ENCODE assay signal across 1 cellular context in the genomic region with DNA sequence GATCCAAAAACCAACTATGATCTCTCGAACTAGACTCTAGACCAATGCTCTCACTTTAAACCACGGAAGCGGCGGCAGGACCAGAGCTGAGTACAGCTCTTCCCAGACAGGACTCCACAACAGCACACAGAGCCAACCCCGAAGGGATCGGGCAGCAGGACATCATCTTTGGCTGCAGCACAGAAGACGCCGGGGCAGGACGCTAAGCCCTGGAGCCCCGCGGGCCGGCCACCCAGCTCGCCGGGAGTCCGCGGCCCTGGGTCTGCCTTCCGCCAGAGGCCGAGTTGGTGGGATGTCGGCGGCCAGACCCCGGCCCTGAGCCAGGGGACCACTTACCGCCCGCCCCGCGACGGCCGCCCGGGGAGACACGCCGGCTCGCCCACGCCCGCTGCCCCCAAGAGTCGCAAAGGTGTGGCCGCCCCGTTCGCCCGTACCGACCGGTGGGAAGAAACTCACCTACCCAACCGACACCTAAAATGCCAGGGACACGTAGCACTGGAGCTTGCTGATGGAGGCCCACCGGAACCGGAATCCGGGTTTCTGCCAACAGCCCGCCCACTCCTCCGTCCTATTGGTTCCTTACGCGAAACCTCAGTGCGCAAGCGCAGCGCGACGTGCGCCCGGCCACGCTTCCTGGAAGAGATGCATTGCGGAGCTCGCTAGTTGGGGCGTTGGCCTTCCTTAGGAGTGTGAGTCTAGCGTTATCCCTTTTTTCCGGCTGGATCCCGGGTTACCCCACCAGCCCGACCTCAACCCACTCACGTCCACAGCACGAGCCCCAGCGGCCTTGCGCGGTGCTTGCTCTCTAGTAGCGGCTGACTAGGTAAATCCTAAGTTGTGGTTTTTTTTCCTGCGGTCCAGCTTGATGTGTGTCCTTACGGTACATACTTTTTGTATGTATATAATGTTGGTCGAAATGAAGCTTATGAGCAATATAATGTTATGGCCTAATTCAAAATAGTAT.
TF ChIP-seq lines count a peak whose summit lies in the region.

A gene (minus strand): TSS at position 510 of the 964 bp plus-strand sequence. CDS start 1,623 bp downstream, outside the sequence.

TF ChIP-seq in K562, 482 proteins besides CTCF, POLR2A, EP300 and RAD21 (continued from another document and continues in another):
- TF ChIP-seq, protein P1, sequence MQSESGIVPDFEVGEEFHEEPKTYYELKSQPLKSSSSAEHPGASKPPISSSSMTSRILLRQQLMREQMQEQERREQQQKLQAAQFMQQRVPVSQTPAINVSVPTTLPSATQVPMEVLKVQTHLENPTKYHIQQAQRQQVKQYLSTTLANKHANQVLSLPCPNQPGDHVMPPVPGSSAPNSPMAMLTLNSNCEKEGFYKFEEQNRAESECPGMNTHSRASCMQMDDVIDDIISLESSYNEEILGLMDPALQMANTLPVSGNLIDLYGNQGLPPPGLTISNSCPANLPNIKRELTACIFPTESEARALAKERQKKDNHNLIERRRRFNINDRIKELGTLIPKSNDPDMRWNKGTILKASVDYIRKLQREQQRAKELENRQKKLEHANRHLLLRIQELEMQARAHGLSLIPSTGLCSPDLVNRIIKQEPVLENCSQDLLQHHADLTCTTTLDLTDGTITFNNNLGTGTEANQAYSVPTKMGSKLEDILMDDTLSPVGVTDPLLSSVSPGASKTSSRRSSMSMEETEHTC (IDR thresholded peaks at IDR 0.05) = no peak
- no peak for TF ChIP-seq MCM5 (IDR thresholded peaks at IDR 0.05; ENCODE audit: low read depth)
- no peak for TF ChIP-seq FOXA3 (CRISPR knock-in tag; conservative IDR thresholded peaks at IDR 0.05 in 1 of 2, IDR thresholded peaks at IDR 0.05 in 1 of 2)
- no peak for TF ChIP-seq PURB (CRISPR knock-in tag; IDR thresholded peaks at IDR 0.05; ENCODE audit: low read depth)
- no peak for TF ChIP-seq TARDBP (IDR thresholded peaks at IDR 0.05)
- TF ChIP-seq, protein P2, sequence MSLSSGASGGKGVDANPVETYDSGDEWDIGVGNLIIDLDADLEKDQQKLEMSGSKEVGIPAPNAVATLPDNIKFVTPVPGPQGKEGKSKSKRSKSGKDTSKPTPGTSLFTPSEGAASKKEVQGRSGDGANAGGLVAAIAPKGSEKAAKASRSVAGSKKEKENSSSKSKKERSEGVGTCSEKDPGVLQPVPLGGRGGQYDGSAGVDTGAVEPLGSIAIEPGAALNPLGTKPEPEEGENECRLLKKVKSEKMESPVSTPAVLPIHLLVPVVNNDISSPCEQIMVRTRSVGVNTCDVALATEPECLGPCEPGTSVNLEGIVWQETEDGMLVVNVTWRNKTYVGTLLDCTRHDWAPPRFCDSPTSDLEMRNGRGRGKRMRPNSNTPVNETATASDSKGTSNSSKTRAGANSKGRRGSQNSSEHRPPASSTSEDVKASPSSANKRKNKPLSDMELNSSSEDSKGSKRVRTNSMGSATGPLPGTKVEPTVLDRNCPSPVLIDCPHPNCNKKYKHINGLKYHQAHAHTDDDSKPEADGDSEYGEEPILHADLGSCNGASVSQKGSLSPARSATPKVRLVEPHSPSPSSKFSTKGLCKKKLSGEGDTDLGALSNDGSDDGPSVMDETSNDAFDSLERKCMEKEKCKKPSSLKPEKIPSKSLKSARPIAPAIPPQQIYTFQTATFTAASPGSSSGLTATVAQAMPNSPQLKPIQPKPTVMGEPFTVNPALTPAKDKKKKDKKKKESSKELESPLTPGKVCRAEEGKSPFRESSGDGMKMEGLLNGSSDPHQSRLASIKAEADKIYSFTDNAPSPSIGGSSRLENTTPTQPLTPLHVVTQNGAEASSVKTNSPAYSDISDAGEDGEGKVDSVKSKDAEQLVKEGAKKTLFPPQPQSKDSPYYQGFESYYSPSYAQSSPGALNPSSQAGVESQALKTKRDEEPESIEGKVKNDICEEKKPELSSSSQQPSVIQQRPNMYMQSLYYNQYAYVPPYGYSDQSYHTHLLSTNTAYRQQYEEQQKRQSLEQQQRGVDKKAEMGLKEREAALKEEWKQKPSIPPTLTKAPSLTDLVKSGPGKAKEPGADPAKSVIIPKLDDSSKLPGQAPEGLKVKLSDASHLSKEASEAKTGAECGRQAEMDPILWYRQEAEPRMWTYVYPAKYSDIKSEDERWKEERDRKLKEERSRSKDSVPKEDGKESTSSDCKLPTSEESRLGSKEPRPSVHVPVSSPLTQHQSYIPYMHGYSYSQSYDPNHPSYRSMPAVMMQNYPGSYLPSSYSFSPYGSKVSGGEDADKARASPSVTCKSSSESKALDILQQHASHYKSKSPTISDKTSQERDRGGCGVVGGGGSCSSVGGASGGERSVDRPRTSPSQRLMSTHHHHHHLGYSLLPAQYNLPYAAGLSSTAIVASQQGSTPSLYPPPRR (CRISPR knock-in tag; IDR thresholded peaks at IDR 0.05; ENCODE audit: borderline replicate concordance) = no peak
- peak in 1 of 2 experiments; percentile 37; a peak in 1 of 4 replicates for TF ChIP-seq RCOR1 (IDR thresholded peaks at IDR 0.05; ENCODE audit: borderline replicate concordance in 1 of 2, low read depth in 2 of 2, low read length in 2 of 2)
- TF ChIP-seq RBM34 (IDR thresholded peaks at IDR 0.05; ENCODE audit: borderline replicate concordance, insufficient read depth, low read length) = no peak
- no peak for TF ChIP-seq SMARCA5 (IDR thresholded peaks at IDR 0.05)
- no peak for TF ChIP-seq HSF4 (CRISPR knock-in tag; IDR thresholded peaks at IDR 0.05; ENCODE audit: borderline replicate concordance)
- no peak for TF ChIP-seq ASH1L (IDR thresholded peaks at IDR 0.05; ENCODE audit: borderline replicate concordance, low read depth, partially characterized antibody)
- TF ChIP-seq, protein P3, sequence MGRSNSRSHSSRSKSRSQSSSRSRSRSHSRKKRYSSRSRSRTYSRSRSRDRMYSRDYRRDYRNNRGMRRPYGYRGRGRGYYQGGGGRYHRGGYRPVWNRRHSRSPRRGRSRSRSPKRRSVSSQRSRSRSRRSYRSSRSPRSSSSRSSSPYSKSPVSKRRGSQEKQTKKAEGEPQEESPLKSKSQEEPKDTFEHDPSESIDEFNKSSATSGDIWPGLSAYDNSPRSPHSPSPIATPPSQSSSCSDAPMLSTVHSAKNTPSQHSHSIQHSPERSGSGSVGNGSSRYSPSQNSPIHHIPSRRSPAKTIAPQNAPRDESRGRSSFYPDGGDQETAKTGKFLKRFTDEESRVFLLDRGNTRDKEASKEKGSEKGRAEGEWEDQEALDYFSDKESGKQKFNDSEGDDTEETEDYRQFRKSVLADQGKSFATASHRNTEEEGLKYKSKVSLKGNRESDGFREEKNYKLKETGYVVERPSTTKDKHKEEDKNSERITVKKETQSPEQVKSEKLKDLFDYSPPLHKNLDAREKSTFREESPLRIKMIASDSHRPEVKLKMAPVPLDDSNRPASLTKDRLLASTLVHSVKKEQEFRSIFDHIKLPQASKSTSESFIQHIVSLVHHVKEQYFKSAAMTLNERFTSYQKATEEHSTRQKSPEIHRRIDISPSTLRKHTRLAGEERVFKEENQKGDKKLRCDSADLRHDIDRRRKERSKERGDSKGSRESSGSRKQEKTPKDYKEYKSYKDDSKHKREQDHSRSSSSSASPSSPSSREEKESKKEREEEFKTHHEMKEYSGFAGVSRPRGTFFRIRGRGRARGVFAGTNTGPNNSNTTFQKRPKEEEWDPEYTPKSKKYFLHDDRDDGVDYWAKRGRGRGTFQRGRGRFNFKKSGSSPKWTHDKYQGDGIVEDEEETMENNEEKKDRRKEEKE (IDR thresholded peaks at IDR 0.05; ENCODE audit: borderline replicate concordance in 1 of 2, control insufficient read depth in 1 of 2, low read depth in 2 of 2, low read length in 1 of 2) = no peak
- no peak; the same call in 1 of the 2 replicates for TF ChIP-seq STAT5A (IDR thresholded peaks at IDR 0.05; ENCODE audit: borderline replicate concordance, low read length)
- TF ChIP-seq NR2C1 (IDR thresholded peaks at IDR 0.05) = no peak
- TF ChIP-seq NR2C1 (tag; IDR thresholded peaks at IDR 0.05) = no peak
- TF ChIP-seq, protein P4, sequence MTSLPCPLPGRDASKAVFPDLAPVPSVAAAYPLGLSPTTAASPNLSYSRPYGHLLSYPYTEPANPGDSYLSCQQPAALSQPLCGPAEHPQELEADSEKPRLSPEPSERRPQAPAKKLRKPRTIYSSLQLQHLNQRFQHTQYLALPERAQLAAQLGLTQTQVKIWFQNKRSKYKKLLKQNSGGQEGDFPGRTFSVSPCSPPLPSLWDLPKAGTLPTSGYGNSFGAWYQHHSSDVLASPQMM (CRISPR knock-in tag; IDR thresholded peaks at IDR 0.05) = no peak
- no peak for TF ChIP-seq HNRNPL (IDR thresholded peaks at IDR 0.05; ENCODE audit: low read depth, low read length)
- TF ChIP-seq ZNF445 (CRISPR knock-in tag; IDR thresholded peaks at IDR 0.05; ENCODE audit: low read depth) = no peak
- no peak for TF ChIP-seq ZNF668 (CRISPR knock-in tag; IDR thresholded peaks at IDR 0.05)
- TF ChIP-seq RAD51 (IDR thresholded peaks at IDR 0.05; ENCODE audit: borderline replicate concordance, low read depth) = no peak
- peak; percentile 24 to 43; a peak in 1 of 4 replicates for TF ChIP-seq MAZ (CRISPR knock-in tag; conservative IDR thresholded peaks at IDR 0.05 in 1 of 2, IDR thresholded peaks at IDR 0.05 in 1 of 2)
- peak; percentile 84 for TF ChIP-seq ELF1 (tag; IDR thresholded peaks at IDR 0.05)
- peak; percentile 53 for TF ChIP-seq EGR1 (conservative IDR thresholded peaks at IDR 0.05)
- TF ChIP-seq SREBF1 (IDR thresholded peaks at IDR 0.05; ENCODE audit: borderline replicate concordance, low read depth, low read length) = no peak
- TF ChIP-seq, protein P5, sequence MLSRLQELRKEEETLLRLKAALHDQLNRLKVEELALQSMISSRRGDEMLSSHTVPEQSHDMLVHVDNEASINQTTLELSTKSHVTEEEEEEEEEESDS (CRISPR knock-in tag; IDR thresholded peaks at IDR 0.05) = no peak
- TF ChIP-seq, protein P6, sequence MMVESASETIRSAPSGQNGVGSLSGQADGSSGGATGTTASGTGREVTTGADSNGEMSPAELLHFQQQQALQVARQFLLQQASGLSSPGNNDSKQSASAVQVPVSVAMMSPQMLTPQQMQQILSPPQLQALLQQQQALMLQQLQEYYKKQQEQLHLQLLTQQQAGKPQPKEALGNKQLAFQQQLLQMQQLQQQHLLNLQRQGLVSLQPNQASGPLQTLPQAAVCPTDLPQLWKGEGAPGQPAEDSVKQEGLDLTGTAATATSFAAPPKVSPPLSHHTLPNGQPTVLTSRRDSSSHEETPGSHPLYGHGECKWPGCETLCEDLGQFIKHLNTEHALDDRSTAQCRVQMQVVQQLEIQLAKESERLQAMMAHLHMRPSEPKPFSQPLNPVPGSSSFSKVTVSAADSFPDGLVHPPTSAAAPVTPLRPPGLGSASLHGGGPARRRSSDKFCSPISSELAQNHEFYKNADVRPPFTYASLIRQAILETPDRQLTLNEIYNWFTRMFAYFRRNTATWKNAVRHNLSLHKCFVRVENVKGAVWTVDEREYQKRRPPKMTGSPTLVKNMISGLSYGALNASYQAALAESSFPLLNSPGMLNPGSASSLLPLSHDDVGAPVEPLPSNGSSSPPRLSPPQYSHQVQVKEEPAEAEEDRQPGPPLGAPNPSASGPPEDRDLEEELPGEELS (CRISPR knock-in tag; IDR thresholded peaks at IDR 0.05; ENCODE audit: borderline replicate concordance) = no peak
- TF ChIP-seq, protein P7, sequence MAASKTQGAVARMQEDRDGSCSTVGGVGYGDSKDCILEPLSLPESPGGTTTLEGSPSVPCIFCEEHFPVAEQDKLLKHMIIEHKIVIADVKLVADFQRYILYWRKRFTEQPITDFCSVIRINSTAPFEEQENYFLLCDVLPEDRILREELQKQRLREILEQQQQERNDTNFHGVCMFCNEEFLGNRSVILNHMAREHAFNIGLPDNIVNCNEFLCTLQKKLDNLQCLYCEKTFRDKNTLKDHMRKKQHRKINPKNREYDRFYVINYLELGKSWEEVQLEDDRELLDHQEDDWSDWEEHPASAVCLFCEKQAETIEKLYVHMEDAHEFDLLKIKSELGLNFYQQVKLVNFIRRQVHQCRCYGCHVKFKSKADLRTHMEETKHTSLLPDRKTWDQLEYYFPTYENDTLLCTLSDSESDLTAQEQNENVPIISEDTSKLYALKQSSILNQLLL (CRISPR knock-in tag; IDR thresholded peaks at IDR 0.05; ENCODE audit: borderline replicate concordance) = no peak
- TF ChIP-seq, protein P8, sequence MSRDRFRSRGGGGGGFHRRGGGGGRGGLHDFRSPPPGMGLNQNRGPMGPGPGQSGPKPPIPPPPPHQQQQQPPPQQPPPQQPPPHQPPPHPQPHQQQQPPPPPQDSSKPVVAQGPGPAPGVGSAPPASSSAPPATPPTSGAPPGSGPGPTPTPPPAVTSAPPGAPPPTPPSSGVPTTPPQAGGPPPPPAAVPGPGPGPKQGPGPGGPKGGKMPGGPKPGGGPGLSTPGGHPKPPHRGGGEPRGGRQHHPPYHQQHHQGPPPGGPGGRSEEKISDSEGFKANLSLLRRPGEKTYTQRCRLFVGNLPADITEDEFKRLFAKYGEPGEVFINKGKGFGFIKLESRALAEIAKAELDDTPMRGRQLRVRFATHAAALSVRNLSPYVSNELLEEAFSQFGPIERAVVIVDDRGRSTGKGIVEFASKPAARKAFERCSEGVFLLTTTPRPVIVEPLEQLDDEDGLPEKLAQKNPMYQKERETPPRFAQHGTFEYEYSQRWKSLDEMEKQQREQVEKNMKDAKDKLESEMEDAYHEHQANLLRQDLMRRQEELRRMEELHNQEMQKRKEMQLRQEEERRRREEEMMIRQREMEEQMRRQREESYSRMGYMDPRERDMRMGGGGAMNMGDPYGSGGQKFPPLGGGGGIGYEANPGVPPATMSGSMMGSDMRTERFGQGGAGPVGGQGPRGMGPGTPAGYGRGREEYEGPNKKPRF (IDR thresholded peaks at IDR 0.05; ENCODE audit: low read depth, low read length) = no peak
- TF ChIP-seq ZZZ3 (IDR thresholded peaks at IDR 0.05) = no peak
- no peak for TF ChIP-seq RFX7 (CRISPR knock-in tag; IDR thresholded peaks at IDR 0.05)
- TF ChIP-seq, protein P9, sequence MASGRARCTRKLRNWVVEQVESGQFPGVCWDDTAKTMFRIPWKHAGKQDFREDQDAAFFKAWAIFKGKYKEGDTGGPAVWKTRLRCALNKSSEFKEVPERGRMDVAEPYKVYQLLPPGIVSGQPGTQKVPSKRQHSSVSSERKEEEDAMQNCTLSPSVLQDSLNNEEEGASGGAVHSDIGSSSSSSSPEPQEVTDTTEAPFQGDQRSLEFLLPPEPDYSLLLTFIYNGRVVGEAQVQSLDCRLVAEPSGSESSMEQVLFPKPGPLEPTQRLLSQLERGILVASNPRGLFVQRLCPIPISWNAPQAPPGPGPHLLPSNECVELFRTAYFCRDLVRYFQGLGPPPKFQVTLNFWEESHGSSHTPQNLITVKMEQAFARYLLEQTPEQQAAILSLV (tag; IDR thresholded peaks at IDR 0.05) = no peak
- TF ChIP-seq NFE2 (IDR thresholded peaks at IDR 0.05; ENCODE audit: low read depth) = no peak
